In genomic region chr3:187713504-187713903, GRCh38 we compare ENCODE assay signal across 11 cellular contexts. TPM values are rescaled to one million over a fixed set of nuclear protein-coding genes. Genes with fewer than 3 reads are reported as not detected.
DNase-seq lines count a peak whose midpoint lies in the region; ATAC-seq and TF ChIP-seq lines count a peak whose summit lies in the region.
"Had no signal": no experiment of that assay in that cellular context is flagged by ENCODE, and none has a peak within 500 bp of the region (broad histone marks: within the 10 kb centered on the region; RNA-seq: fewer than 3 reads in every experiment).

No MANE protein-coding gene starts in this region.

- intact Hi-C loops in upper lobe of right lung (cut with DNase I), result no loop called here

- H3K27me3 ChIP-seq in upper lobe of right lung, result no peaks in the 10 kb centered on the region
- H3K27me3 ChIP-seq: Peyer's patch had no signal

- no peaks in the 10 kb centered on the region for H3K9me3 ChIP-seq in upper lobe of right lung
- H3K9me3 ChIP-seq: Peyer's patch had no signal

- no peak overlapping the region for H3K27ac ChIP-seq in upper lobe of right lung
- H3K27ac ChIP-seq: Peyer's patch had no signal

- no peak for TF ChIP-seq CTCF in upper lobe of right lung (IDR thresholded peaks at IDR 0.05)
- no peak for TF ChIP-seq CTCF in GM20000 (IDR thresholded peaks at IDR 0.05; ENCODE audit: extremely low read depth, missing control alignments)

- H3K36me3 ChIP-seq in upper lobe of right lung, result no peaks in the 10 kb centered on the region
- H3K36me3 ChIP-seq: Peyer's patch had no signal

- H3K4me3 ChIP-seq in upper lobe of right lung, result no peak overlapping the region
- H3K4me3 ChIP-seq: Peyer's patch had no signal

- ATAC-seq in upper lobe of right lung, result peak; percentile 62
- no peak for ATAC-seq in GM21529 (IDR thresholded peaks at IDR 0.05; ENCODE audit: unreplicated experiment)
- no peak for ATAC-seq in HG03159 (IDR thresholded peaks at IDR 0.05; ENCODE audit: unreplicated experiment)

- peak; percentile 14 for DNase-seq in stimulated activated CD4-positive, alpha-beta T cell treated with anti-CD3 and anti-CD28 coated beads, Interleukin-4, amount 100 ng/mL, for 24 hours
- no peak for DNase-seq in stimulated activated CD4-positive, alpha-beta T cell treated with anti-CD3 and anti-CD28 coated beads, Interleukin-1b, Interleukin-23, amount 100 ng/mL, for 48 hours
- DNase-seq in RPMI8226 (peak; percentile 20), fibroblast of peridontal ligament (ENCODE audit: extremely low read depth) (peak; percentile 64), upper lobe of right lung (no peak), GM20000 (ENCODE audit: low spot score) (no peak)
- DNase-seq: activated T-cell treated with anti-CD3 and anti-CD28 coated beads, Interleukin-2, amount 50 U/mL, for 1 hour; Peyer's patch had no signal

- no peaks in the 10 kb centered on the region for H3K4me1 ChIP-seq in upper lobe of right lung
- H3K4me1 ChIP-seq: Peyer's patch had no signal

RNA-seq across cellular contexts. Expression of gene RTP2, which starts 11.1 kb away (rescaled TPM):
- total RNA-seq in upper lobe of right lung, result not detected
- total RNA-seq: Peyer's patch, temporal lobe had no signal

RNA-seq across cellular contexts. Expression of gene BCL6, which starts 31.8 kb away (rescaled TPM):
- total RNA-seq in upper lobe of right lung, result 106 TPM

RNA-seq across cellular contexts. Expression of gene SST, which starts 43.3 kb away (rescaled TPM):
- not detected for total RNA-seq in upper lobe of right lung

Comparison
In these comparisons a context has a peak if more than half of its experiments do, and no peak if none do; other contexts are left out.
1. DNase-seq: peak in stimulated activated CD4-positive, alpha-beta T cell treated with anti-CD3 and anti-CD28 coated beads, Interleukin-4, amount 100 ng/mL, for 24 hours (single experiment), RPMI8226 (single experiment) and fibroblast of peridontal ligament (single experiment); none in stimulated activated CD4-positive, alpha-beta T cell treated with anti-CD3 and anti-CD28 coated beads, Interleukin-1b, Interleukin-23, amount 100 ng/mL, for 48 hours (single experiment), upper lobe of right lung (single experiment) and GM20000 (single experiment).